Comparison of ENCODE assay signal across 19 cellular contexts in genomic region chr22:39727541-39727940, GRCh38.
DNase-seq lines count a peak whose midpoint lies in the region; ATAC-seq and TF ChIP-seq lines count a peak whose summit lies in the region.
"Had no signal": no experiment of that assay in that cellular context is flagged by ENCODE, and none has a peak within 500 bp of the region (broad histone marks: within the 10 kb centered on the region; RNA-seq: fewer than 3 reads in every experiment).

No MANE protein-coding gene starts in this region.

- peak; percentile 55 for ATAC-seq in left colon
- no peak for ATAC-seq in stimulated activated memory B cell treated with anti-CD40 and anti-IgM and Interleukin-4, amounts not matched to agents 10 μg/mL and 1 μg/mL and 100 μg/mL, for 72 hours
- ATAC-seq: activated naive CD4-positive, alpha-beta T cell treated with anti-CD3 and anti-CD28 coated beads, Interleukin-2, amount 50 U/mL, for 72 hours; pancreas had no signal

- no peak for TF ChIP-seq EP300 in ovary (IDR thresholded peaks at IDR 0.05)

- H3K9me3 ChIP-seq in ovary = no peaks in the 10 kb centered on the region
- H3K9me3 ChIP-seq: breast epithelium, pancreas, SJSA1, testis had no signal

- H3K4me3 ChIP-seq in ovary = no peak overlapping the region
- H3K4me3 ChIP-seq: breast epithelium, pancreas, SJSA1, skin epidermis, testis had no signal

- no peak overlapping the region for H3K27ac Mint-ChIP-seq in stimulated activated memory B cell treated with anti-CD40 and anti-IgM and Interleukin-4, amounts not matched to agents 10 μg/mL and 1 μg/mL and 100 μg/mL, for 72 hours
- H3K27ac Mint-ChIP-seq: activated naive CD4-positive, alpha-beta T cell treated with anti-CD3 and anti-CD28 coated beads, Interleukin-2, amount 50 U/mL, for 72 hours had no signal

- WGBS in ovary, 3 donors = 39 to 52% (median 51%) methylated on average over 15 of the region's 15 CpGs

- H3K36me3 Mint-ChIP-seq in stimulated activated memory B cell treated with anti-CD40 and anti-IgM and Interleukin-4, amounts not matched to agents 10 μg/mL and 1 μg/mL and 100 μg/mL, for 72 hours = no peaks in the 10 kb centered on the region

- intact Hi-C loops in left colon (cut with DNase I, micrococcal nuclease) (no loop called here), ovary (cut with DNase I) (no loop called here)

- no peaks in the 10 kb centered on the region for H3K9me3 Mint-ChIP-seq in stimulated activated memory B cell treated with anti-CD40 and anti-IgM and Interleukin-4, amounts not matched to agents 10 μg/mL and 1 μg/mL and 100 μg/mL, for 72 hours

- H3K4me3 Mint-ChIP-seq in stimulated activated memory B cell treated with anti-CD40 and anti-IgM and Interleukin-4, amounts not matched to agents 10 μg/mL and 1 μg/mL and 100 μg/mL, for 72 hours = no peak overlapping the region

- no peaks in the 10 kb centered on the region for H3K36me3 ChIP-seq in ovary
- H3K36me3 ChIP-seq: breast epithelium, pancreas, SJSA1 had no signal

- H3K4me1 ChIP-seq in ovary (ENCODE audit: insufficient read depth) = no peaks in the 10 kb centered on the region
- H3K4me1 ChIP-seq: breast epithelium, pancreas, SJSA1 had no signal

- H3K4me1 Mint-ChIP-seq in stimulated activated memory B cell treated with anti-CD40 and anti-IgM and Interleukin-4, amounts not matched to agents 10 μg/mL and 1 μg/mL and 100 μg/mL, for 72 hours = no peaks in the 10 kb centered on the region

- TF ChIP-seq POLR2A in ovary (IDR thresholded peaks at IDR 0.05) = no peak

- peaks cover 19% of the 10 kb centered on the region for H3K27me3 Mint-ChIP-seq in stimulated activated memory B cell treated with anti-CD40 and anti-IgM and Interleukin-4, amounts not matched to agents 10 μg/mL and 1 μg/mL and 100 μg/mL, for 72 hours

- DNase-seq in COLO668 (lab: John Stamatoyannopoulos, UW; ENCODE audit: unreplicated experiment) (peak; percentile 51), H4 (ENCODE audit: low spot score) (peak; percentile 60), SW480 (ENCODE audit: low spot score) (peak; percentile 18), left colon (no peak), HUDEP-2 (lab: John Stamatoyannopoulos, UW; ENCODE audit: unreplicated experiment in 76 of 76) (no peak), HuH-7 (ENCODE audit: low spot score) (no peak), ovary (no peak)
- DNase-seq: activated CD4-positive, alpha-beta T cell treated with anti-CD3 and anti-CD28 coated beads for 4 hours; Kasumi-1; NCI-H1436 treated with DMSO at 0.1 percent for 48 hours; T1000; testis had no signal

- no peaks in the 10 kb centered on the region for H3K27me3 ChIP-seq in ovary
- H3K27me3 ChIP-seq: breast epithelium, pancreas, testis had no signal

- no peak overlapping the region for H3K27ac ChIP-seq in ovary
- H3K27ac ChIP-seq: breast epithelium, HL-60, pancreas, SJSA1, skin epidermis, testis had no signal

- no peak for TF ChIP-seq CTCF in ovary (IDR thresholded peaks at IDR 0.05)

Comparison
In these comparisons a context has a peak if more than half of its experiments do, and no peak if none do; other contexts are left out.
1. DNase-seq: peak in COLO668 (single experiment), H4 (single experiment) and SW480 (single experiment); none in left colon (0 of 2), HUDEP-2 (0 of 76), HuH-7 (single experiment) and ovary (0 of 5).